In the genomic region with DNA sequence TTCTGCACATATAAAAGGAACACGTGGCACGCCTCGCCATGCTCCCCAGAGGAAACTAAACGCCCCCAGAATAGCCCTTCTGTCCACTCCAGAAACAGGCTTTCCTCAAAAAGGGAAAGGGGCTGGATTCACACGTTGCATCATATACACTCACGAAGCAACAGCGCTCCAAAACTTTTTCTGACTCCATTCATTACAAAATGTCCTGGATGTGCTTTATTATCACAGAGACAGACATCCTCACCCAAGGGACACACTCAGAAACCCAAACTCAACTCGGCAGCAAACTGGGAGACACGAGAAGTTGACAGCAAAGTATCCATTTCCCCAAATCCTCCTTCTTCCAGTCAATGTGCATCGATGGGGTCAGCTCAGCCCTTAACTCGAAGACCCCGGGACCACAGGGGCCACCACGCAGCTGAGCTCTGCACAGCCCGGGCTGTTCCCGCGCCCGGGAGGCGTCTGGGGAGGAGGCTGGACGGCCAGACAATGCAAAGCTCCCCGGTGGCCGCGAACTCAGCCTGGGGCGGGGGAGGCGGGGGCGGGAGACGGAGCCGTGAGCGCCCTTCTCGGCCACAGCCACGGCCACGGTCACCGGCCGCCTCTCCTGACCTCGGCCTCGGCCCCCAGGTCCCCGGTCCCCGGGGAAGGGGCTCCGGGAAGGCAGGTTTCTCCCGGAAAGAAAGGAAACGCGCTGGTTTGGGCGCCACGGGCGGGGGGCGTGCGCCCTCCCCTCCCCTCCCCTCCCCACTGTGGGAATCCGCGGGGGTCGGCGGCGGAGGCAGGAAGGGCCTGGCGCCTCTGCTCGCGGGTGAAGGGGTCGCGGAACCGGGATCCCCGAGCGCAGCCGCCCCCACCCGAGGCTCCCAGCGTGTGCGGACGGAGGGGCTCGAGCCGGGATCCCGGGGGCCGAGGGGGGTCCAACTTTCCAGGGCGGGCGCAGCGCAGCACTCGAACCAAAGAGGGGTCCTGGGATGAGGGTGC, we compare ENCODE assay signal across 1 cellular context.
TF ChIP-seq lines count a peak whose summit lies in the region.

No MANE protein-coding gene starts in this region.

TF ChIP-seq in HepG2, 621 proteins besides CTCF, POLR2A, EP300 and RAD21 (continued from another document):
- TF ChIP-seq, protein P1, sequence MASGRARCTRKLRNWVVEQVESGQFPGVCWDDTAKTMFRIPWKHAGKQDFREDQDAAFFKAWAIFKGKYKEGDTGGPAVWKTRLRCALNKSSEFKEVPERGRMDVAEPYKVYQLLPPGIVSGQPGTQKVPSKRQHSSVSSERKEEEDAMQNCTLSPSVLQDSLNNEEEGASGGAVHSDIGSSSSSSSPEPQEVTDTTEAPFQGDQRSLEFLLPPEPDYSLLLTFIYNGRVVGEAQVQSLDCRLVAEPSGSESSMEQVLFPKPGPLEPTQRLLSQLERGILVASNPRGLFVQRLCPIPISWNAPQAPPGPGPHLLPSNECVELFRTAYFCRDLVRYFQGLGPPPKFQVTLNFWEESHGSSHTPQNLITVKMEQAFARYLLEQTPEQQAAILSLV (CRISPR knock-in tag; IDR thresholded peaks at IDR 0.05; ENCODE audit: borderline replicate concordance), result no peak
- TF ChIP-seq ZSCAN29 (CRISPR knock-in tag; conservative IDR thresholded peaks at IDR 0.05) (no peak), MTF2 (CRISPR knock-in tag; IDR thresholded peaks at IDR 0.05; ENCODE audit: borderline replicate concordance) (no peak), ZFP36L2 (CRISPR knock-in tag; IDR thresholded peaks at IDR 0.05) (no peak), MATR3 (CRISPR knock-in tag; IDR thresholded peaks at IDR 0.05) (no peak), ZNF639 (CRISPR knock-in tag; conservative IDR thresholded peaks at IDR 0.05) (no peak), ZNF256 (CRISPR knock-in tag; conservative IDR thresholded peaks at IDR 0.05) (no peak), ZBTB38 (CRISPR knock-in tag; IDR thresholded peaks at IDR 0.05) (no peak), ZNF503 (CRISPR knock-in tag; IDR thresholded peaks at IDR 0.05) (no peak), HDAC1 (CRISPR knock-in tag; IDR thresholded peaks at IDR 0.05) (peak; percentile 20; the same call in 1 of the 2 replicates), FOXO4 (CRISPR knock-in tag; conservative IDR thresholded peaks at IDR 0.05) (no peak), ZNF354B (CRISPR knock-in tag; IDR thresholded peaks at IDR 0.05) (no peak), SOX13 (IDR thresholded peaks at IDR 0.05) (no peak), SOX13 (CRISPR knock-in tag; conservative IDR thresholded peaks at IDR 0.05 in 1 of 2, IDR thresholded peaks at IDR 0.05 in 1 of 2) (no peak), HNF4G (IDR thresholded peaks at IDR 0.05; ENCODE audit: borderline replicate concordance, low read depth, low read length) (no peak), HNF4G (CRISPR knock-in tag; IDR thresholded peaks at IDR 0.05; ENCODE audit: borderline replicate concordance, low read depth) (0 out of 2 replicates have a peak, but pooled peaks have one; percentile 13), GZF1 (CRISPR knock-in tag; IDR thresholded peaks at IDR 0.05) (no peak), ZNF282 (IDR thresholded peaks at IDR 0.05; ENCODE audit: partially characterized antibody) (no peak), HOXA7 (CRISPR knock-in tag; IDR thresholded peaks at IDR 0.05) (no peak)
- TF ChIP-seq, protein P2, sequence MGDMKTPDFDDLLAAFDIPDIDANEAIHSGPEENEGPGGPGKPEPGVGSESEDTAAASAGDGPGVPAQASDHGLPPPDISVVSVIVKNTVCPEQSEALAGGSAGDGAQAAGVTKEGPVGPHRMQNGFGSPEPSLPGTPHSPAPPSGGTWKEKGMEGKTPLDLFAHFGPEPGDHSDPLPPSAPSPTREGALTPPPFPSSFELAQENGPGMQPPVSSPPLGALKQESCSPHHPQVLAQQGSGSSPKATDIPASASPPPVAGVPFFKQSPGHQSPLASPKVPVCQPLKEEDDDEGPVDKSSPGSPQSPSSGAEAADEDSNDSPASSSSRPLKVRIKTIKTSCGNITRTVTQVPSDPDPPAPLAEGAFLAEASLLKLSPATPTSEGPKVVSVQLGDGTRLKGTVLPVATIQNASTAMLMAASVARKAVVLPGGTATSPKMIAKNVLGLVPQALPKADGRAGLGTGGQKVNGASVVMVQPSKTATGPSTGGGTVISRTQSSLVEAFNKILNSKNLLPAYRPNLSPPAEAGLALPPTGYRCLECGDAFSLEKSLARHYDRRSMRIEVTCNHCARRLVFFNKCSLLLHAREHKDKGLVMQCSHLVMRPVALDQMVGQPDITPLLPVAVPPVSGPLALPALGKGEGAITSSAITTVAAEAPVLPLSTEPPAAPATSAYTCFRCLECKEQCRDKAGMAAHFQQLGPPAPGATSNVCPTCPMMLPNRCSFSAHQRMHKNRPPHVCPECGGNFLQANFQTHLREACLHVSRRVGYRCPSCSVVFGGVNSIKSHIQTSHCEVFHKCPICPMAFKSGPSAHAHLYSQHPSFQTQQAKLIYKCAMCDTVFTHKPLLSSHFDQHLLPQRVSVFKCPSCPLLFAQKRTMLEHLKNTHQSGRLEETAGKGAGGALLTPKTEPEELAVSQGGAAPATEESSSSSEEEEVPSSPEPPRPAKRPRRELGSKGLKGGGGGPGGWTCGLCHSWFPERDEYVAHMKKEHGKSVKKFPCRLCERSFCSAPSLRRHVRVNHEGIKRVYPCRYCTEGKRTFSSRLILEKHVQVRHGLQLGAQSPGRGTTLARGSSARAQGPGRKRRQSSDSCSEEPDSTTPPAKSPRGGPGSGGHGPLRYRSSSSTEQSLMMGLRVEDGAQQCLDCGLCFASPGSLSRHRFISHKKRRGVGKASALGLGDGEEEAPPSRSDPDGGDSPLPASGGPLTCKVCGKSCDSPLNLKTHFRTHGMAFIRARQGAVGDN (CRISPR knock-in tag; IDR thresholded peaks at IDR 0.05), result peak; percentile 58
- TF ChIP-seq, protein P3, sequence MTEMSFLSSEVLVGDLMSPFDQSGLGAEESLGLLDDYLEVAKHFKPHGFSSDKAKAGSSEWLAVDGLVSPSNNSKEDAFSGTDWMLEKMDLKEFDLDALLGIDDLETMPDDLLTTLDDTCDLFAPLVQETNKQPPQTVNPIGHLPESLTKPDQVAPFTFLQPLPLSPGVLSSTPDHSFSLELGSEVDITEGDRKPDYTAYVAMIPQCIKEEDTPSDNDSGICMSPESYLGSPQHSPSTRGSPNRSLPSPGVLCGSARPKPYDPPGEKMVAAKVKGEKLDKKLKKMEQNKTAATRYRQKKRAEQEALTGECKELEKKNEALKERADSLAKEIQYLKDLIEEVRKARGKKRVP (CRISPR knock-in tag; IDR thresholded peaks at IDR 0.05), result peak in 1 of 2 experiments; percentile 45; a peak in 1 of 4 replicates
- TF ChIP-seq, protein P4, sequence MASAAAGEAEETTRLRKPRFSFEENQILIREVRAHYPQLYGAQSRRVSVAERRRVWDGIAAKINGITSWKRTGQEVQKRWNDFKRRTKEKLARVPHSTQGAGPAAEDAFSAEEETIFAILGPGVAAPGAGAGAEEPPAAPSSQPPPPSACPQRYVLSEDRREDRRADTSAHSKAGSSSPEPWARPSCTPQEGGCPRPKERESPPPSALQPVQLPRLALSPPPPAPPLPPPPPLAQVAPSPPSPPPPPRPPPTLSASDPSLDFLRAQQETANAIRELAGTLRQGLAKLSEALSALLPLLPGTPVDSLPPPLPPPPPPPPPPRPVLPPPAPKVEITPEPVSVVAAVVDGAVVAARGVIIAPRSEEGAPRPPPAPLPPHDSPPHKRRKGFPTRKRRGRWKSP (CRISPR knock-in tag; IDR thresholded peaks at IDR 0.05), result no peak
